Comparison of ENCODE assay signal across 10 cellular contexts in genomic region chr11:12248330-12248729, GRCh38.
DNase-seq lines count a peak whose midpoint lies in the region; ATAC-seq and TF ChIP-seq lines count a peak whose summit lies in the region.
"Had no signal": no experiment of that assay in that cellular context is flagged by ENCODE, and none has a peak within 500 bp of the region (broad histone marks: within the 10 kb centered on the region; RNA-seq: fewer than 3 reads in every experiment).

No MANE protein-coding gene starts in this region.

- H3K4me1 ChIP-seq in Peyer's patch: peaks cover 0 to 37% (median 2%) of the 10 kb centered on the region in 4 donors

- no peak for TF ChIP-seq POLR2A in Peyer's patch (IDR thresholded peaks at IDR 0.05)

- no peak for TF ChIP-seq CTCF in Peyer's patch (IDR thresholded peaks at IDR 0.05)

- no peak overlapping the region for H3K4me3 ChIP-seq in Peyer's patch

- peak; percentile 74 for ATAC-seq in Right ventricle myocardium superior (ENCODE audit: poor library complexity)
- ATAC-seq in GM18867 (IDR thresholded peaks at IDR 0.05; ENCODE audit: unreplicated experiment): no peak
- no peak for ATAC-seq in GM18498 (IDR thresholded peaks at IDR 0.05; ENCODE audit: unreplicated experiment)
- ATAC-seq in HG03571 (IDR thresholded peaks at IDR 0.05; ENCODE audit: unreplicated experiment): no peak
- ATAC-seq in GM21576 (IDR thresholded peaks at IDR 0.05; ENCODE audit: unreplicated experiment): no peak
- ATAC-seq: Panc1 had no signal

- no peaks in the 10 kb centered on the region for H3K27me3 ChIP-seq in Peyer's patch

- intact Hi-C loops in Right ventricle myocardium superior (cut with DNase I): no loop called here

- peak overlapping the region in 2 of 4 donors; percentile 64 to 67 for H3K27ac ChIP-seq in Peyer's patch

- no peaks in the 10 kb centered on the region for H3K9me3 ChIP-seq in Peyer's patch

- DNase-seq in HPDE6-E6E7 (ENCODE audit: extremely low spot score) (peak; percentile 15), Peyer's patch (peak in 2 of 3 donors; percentile 82 to 84), Right ventricle myocardium superior (peak; percentile 89), renal cortical epithelial cell (ENCODE audit: low read depth) (peak; percentile 66)
- DNase-seq: activated naive CD4-positive, alpha-beta T cell treated with anti-CD3 and anti-CD28 coated beads, Interleukin-2, amount 10 ng/mL, durations not matched to agents 7 days and 5 days had no signal

- peaks cover 0 to 49% (median 0%) of the 10 kb centered on the region in 3 donors for H3K36me3 ChIP-seq in Peyer's patch

Comparison
In these comparisons a context has a peak if more than half of its experiments do, and no peak if none do; other contexts are left out.
1. DNase-seq: peak in every context shown above with its lines; median percentile 89 in Right ventricle myocardium superior; 83 in Peyer's patch; 66 in renal cortical epithelial cell; 15 in HPDE6-E6E7.